ENCODE assay signal across 2 cellular contexts in genomic region chrX:68831405-68832100, GRCh38.
TF ChIP-seq lines count a peak whose summit lies in the region.

No MANE protein-coding gene starts in this region.

TF ChIP-seq in endothelial cell of umbilical vein, 7 proteins besides CTCF, POLR2A, EP300 and RAD21:
- TF ChIP-seq FOS (IDR thresholded peaks at IDR 0.05; ENCODE audit: borderline replicate concordance, insufficient read depth, low read length) (no peak), JUN (IDR thresholded peaks at IDR 0.05; ENCODE audit: borderline replicate concordance, insufficient read depth, insufficient read length, low read depth) (no peak), MYC (IDR thresholded peaks at IDR 0.05; ENCODE audit: low read depth, low read length) (no peak), EZH2 (IDR thresholded peaks at IDR 0.05; ENCODE audit: borderline replicate concordance, low read depth, low read length, severe bottlenecking) (no peak), GATA2 (IDR thresholded peaks at IDR 0.05; ENCODE audit: insufficient read depth, insufficient read length, low read depth, low read length) (no peak), POLR2AphosphoS5 (IDR thresholded peaks at IDR 0.05; ENCODE audit: insufficient read depth, low read depth, low read length) (no peak)
- TF ChIP-seq, protein P1, sequence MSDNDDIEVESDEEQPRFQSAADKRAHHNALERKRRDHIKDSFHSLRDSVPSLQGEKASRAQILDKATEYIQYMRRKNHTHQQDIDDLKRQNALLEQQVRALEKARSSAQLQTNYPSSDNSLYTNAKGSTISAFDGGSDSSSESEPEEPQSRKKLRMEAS (IDR thresholded peaks at IDR 0.05; ENCODE audit: insufficient read depth, insufficient read length) = no peak
TF ChIP-seq in endothelial cell of umbilical vein: peak in this region for 0.

TF ChIP-seq in neural cell, 6 proteins besides CTCF, POLR2A, EP300 and RAD21:
- TF ChIP-seq EZH2 (IDR thresholded peaks at IDR 0.05; ENCODE audit: borderline replicate concordance, insufficient read depth, low read length, poor library complexity, severe bottlenecking) (no peak), POLR2AphosphoS5 (IDR thresholded peaks at IDR 0.05) (no peak), TAF1 (IDR thresholded peaks at IDR 0.05; ENCODE audit: low read depth) (no peak)
